In genomic region chr3:140933109-140933508, GRCh38 we compare ENCODE assay signal across 28 cellular contexts.
"Had no signal": no experiment of that assay in that cellular context is flagged by ENCODE, and none has a peak within 500 bp of the region (broad histone marks: within the 10 kb centered on the region; RNA-seq: fewer than 3 reads in every experiment).

No MANE protein-coding gene starts in this region.

- FAIRE-seq: colon, endometrium, endothelial cell of umbilical vein, frontal cortex had no signal

- H3K27ac ChIP-seq: colonic mucosa, coronary artery, dorsolateral prefrontal cortex, epithelial cell of prostate, esophagus muscularis mucosa, esophagus squamous epithelium, foreskin keratinocyte, gastrocnemius medialis, gastroesophageal sphincter, heart left ventricle had no signal

- H3K4me1 ChIP-seq: colonic mucosa, esophagus muscularis mucosa, esophagus squamous epithelium, foreskin keratinocyte, gastrocnemius medialis, gastroesophageal sphincter, heart left ventricle had no signal

- H3K27me3 ChIP-seq: colonic mucosa, gastrocnemius medialis had no signal

- H3K4me3 ChIP-seq: colonic mucosa, coronary artery, dorsolateral prefrontal cortex, esophagus muscularis mucosa, esophagus squamous epithelium, gastrocnemius medialis, gastroesophageal sphincter, heart left ventricle had no signal

- H3K4me3 Mint-ChIP-seq: dendritic cell treated with granulocyte-macrophage colony-stimulating factor and Interleukin-4, amounts not matched to agents 40 ng/mL and 50 ng/mL, for 4 days; effector memory CD8-positive, alpha-beta T cell; endodermal cell had no signal

- DNase-seq: colonic mucosa; cortex of kidney; dermis blood vessel endothelial cell; dorsolateral prefrontal cortex; effector CD4-positive, alpha-beta T cell; effector CD8-positive, alpha-beta T cell; effector memory CD4-positive, alpha-beta T cell; effector memory CD8-positive, alpha-beta T cell; endodermal cell; erythroblast; esophagus squamous epithelium; foreskin fibroblast; foreskin keratinocyte; foreskin melanocyte; gastrocnemius medialis; glutamatergic neuron; head of caudate nucleus; heart left ventricle had no signal

- H3K9me3 Mint-ChIP-seq: effector memory CD8-positive, alpha-beta T cell had no signal

- H3K4me1 Mint-ChIP-seq: endodermal cell had no signal

- H3K27ac Mint-ChIP-seq: dendritic cell treated with granulocyte-macrophage colony-stimulating factor and Interleukin-4, amounts not matched to agents 40 ng/mL and 50 ng/mL, for 4 days; effector memory CD8-positive, alpha-beta T cell; endodermal cell had no signal

- ATAC-seq: effector memory CD8-positive, alpha-beta T cell; esophagus mucosa; foreskin keratinocyte; gastrocnemius medialis; gastroesophageal sphincter; heart left ventricle had no signal

- H3K36me3 ChIP-seq: colonic mucosa, esophagus muscularis mucosa, esophagus squamous epithelium, gastrocnemius medialis, gastroesophageal sphincter, heart left ventricle had no signal

- H3K9me3 ChIP-seq: colonic mucosa, esophagus muscularis mucosa, esophagus squamous epithelium, gastrocnemius medialis, gastroesophageal sphincter had no signal
